ENCODE assay signal across 17 cellular contexts in genomic region chr12:108173160-108173559, GRCh38. TPM values are rescaled to one million over a fixed set of nuclear protein-coding genes. Genes with fewer than 3 reads are reported as not detected.
DNase-seq lines count a peak whose midpoint lies in the region; TF ChIP-seq lines count a peak whose summit lies in the region.
"Had no signal": no experiment of that assay in that cellular context is flagged by ENCODE, and none has a peak within 500 bp of the region (broad histone marks: within the 10 kb centered on the region; RNA-seq: fewer than 3 reads in every experiment).

No MANE protein-coding gene starts in this region.

- H3K4me1 ChIP-seq in neural progenitor cell: peaks cover 25% of the 10 kb centered on the region
- H3K4me1 ChIP-seq in osteoblast (ENCODE audit: insufficient read depth, low read length): no peaks in the 10 kb centered on the region

- peaks cover 10% of the 10 kb centered on the region for H3K27me3 Mint-ChIP-seq in neural progenitor cell (ENCODE audit: insufficient read depth, low read depth)

- H3K4me3 Mint-ChIP-seq in neural progenitor cell: no peak overlapping the region
- H3K4me3 Mint-ChIP-seq: IgD-negative memory B cell had no signal

- H3K36me3 Mint-ChIP-seq in neural progenitor cell: no peaks in the 10 kb centered on the region

- H3F3A ChIP-seq in neural progenitor cell (ENCODE audit: low read depth): peaks cover 51% of the 10 kb centered on the region

- no peaks in the 10 kb centered on the region for H3K9me3 Mint-ChIP-seq in neural progenitor cell

- H2AFZ ChIP-seq in neural progenitor cell (replicated peaks) (no peak overlapping the region), osteoblast (ENCODE audit: low read length) (no peak overlapping the region)

- H3K9ac ChIP-seq in neural progenitor cell: no peak overlapping the region

- H3K36me3 ChIP-seq in neural progenitor cell: no peaks in the 10 kb centered on the region
- H3K36me3 ChIP-seq in osteoblast (ENCODE audit: insufficient read depth, low read length): no peaks in the 10 kb centered on the region

- H3K4me2 ChIP-seq in neural progenitor cell: peak overlapping the region; percentile 24
- no peak overlapping the region for H3K4me2 ChIP-seq in osteoblast (ENCODE audit: insufficient read depth, low read length)

- H3K27ac Mint-ChIP-seq in neural progenitor cell: peak overlapping the region; percentile 86
- H3K27ac Mint-ChIP-seq: IgD-negative memory B cell had no signal

- H3K79me2 ChIP-seq in neural progenitor cell (ENCODE audit: low read depth) (no peaks in the 10 kb centered on the region), osteoblast (ENCODE audit: insufficient read depth, low read length) (no peaks in the 10 kb centered on the region)

- H3K27me3 ChIP-seq in neural progenitor cell: no peaks in the 10 kb centered on the region
- H3K27me3 ChIP-seq in osteoblast (ENCODE audit: insufficient read depth, low read length): no peaks in the 10 kb centered on the region

- peaks cover 32% of the 10 kb centered on the region for H3K4me1 Mint-ChIP-seq in neural progenitor cell
- H3K4me1 Mint-ChIP-seq: IgD-negative memory B cell had no signal

- H3K27ac ChIP-seq in neural progenitor cell (peak overlapping the region; percentile 81), osteoblast (ENCODE audit: low read depth, low read length) (no peak overlapping the region)

- no peak for TF ChIP-seq CTCF in neural progenitor cell (IDR thresholded peaks at IDR 0.05)
- no peak for TF ChIP-seq CTCF in osteoblast (IDR thresholded peaks at IDR 0.05; ENCODE audit: extremely low read depth, low read depth, low read length)

- peak; percentile 19 for DNase-seq in NCI-H146 (lab: John Stamatoyannopoulos, UW)
- DNase-seq in NCI-H146 treated with DMSO at 0.1 percent for 48 hours (lab: John Stamatoyannopoulos, UW; ENCODE audit: unreplicated experiment): no peak
- peak; percentile 49 for DNase-seq in NCI-H187 treated with DMSO at 0.1 percent for 48 hours (lab: John Stamatoyannopoulos, UW)
- DNase-seq in cerebellar cortex (ENCODE audit: low spot score): peak; percentile 75
- peak; percentile 41 for DNase-seq in neural progenitor cell (ENCODE audit: low spot score)
- no peak for DNase-seq in osteoblast (ENCODE audit: insufficient read length, low spot score, missing footprints)
- no peak for DNase-seq in NOMO-1 (lab: John Stamatoyannopoulos, UW; ENCODE audit: unreplicated experiment in 2 of 2)
- no peak for DNase-seq in stimulated activated CD4-positive, alpha-beta T cell treated with anti-CD3 and anti-CD28 coated beads, Interleukin-2, amount 100 ng/mL, for 24 hours
- DNase-seq: HCEC 1CT, NCI-H1436 treated with DMSO at 0.1 percent for 48 hours, NCI-H2171, NCI-H748 treated with DMSO at 0.1 percent for 48 hours had no signal

- H3K9me3 ChIP-seq in neural progenitor cell (ENCODE audit: low read depth) (no peaks in the 10 kb centered on the region), osteoblast (ENCODE audit: low read depth, low read length) (no peaks in the 10 kb centered on the region)

- H3K4me3 ChIP-seq in neural progenitor cell (no peak overlapping the region), osteoblast (ENCODE audit: insufficient read depth, low read length) (no peak overlapping the region)
- H3K4me3 ChIP-seq: GM12878 had no signal

- H4K20me1 ChIP-seq in neural progenitor cell (ENCODE audit: low read depth) (no peaks in the 10 kb centered on the region), osteoblast (ENCODE audit: insufficient read depth, low read length) (no peaks in the 10 kb centered on the region)

RNA-seq across cellular contexts. Expression of gene WSCD2, which starts 44.1 kb away (rescaled TPM):
- total RNA-seq in neural progenitor cell (ENCODE audit: low replicate concordance) (3.0 and 6.6 TPM in 2 replicates), osteoblast (0.36 TPM in 1 of 2 replicates, not detected in the other)
- total RNA-seq: A172, GM12878, LHCN-M2, RPMI7951 had no signal

Comparison
In these comparisons a context has a peak if more than half of its experiments do, and no peak if none do; other contexts are left out.
1. DNase-seq: peak in NCI-H146 (single experiment), NCI-H187 treated with DMSO at 0.1 percent for 48 hours (single experiment), cerebellar cortex (single experiment) and neural progenitor cell (single experiment); none in NCI-H146 treated with DMSO at 0.1 percent for 48 hours (single experiment), osteoblast (single experiment), NOMO-1 (0 of 2) and stimulated activated CD4-positive, alpha-beta T cell treated with anti-CD3 and anti-CD28 coated beads, Interleukin-2, amount 100 ng/mL, for 24 hours (0 of 2).